In genomic region chr1:218983848-218984247, GRCh38 we compare ENCODE assay signal across 14 cellular contexts.
A peak's percentile ranks its signal among the peaks of the same experiment; 100 is the strongest.
DNase-seq lines count a peak whose midpoint lies in the region; ATAC-seq and TF ChIP-seq lines count a peak whose summit lies in the region.
"Had no signal": no experiment of that assay in that cellular context is flagged by ENCODE, and none has a peak within 500 bp of the region (broad histone marks: within the 10 kb centered on the region; RNA-seq: fewer than 3 reads in every experiment).

No MANE protein-coding gene starts in this region.

- H3K27ac Mint-ChIP-seq in MCF 10A (ENCODE audit: low read depth, unreplicated experiment) (no peak overlapping the region), endothelial cell (ENCODE audit: unreplicated experiment) (no peak overlapping the region), Calu3 (ENCODE audit: unreplicated experiment) (no peak overlapping the region)
- no peak overlapping the region for H3K27ac Mint-ChIP-seq in effector memory CD8-positive, alpha-beta T cell
- H3K27ac Mint-ChIP-seq in activated CD8-positive, alpha-beta T cell treated with anti-CD3 and anti-CD28 coated beads, Interleukin-2, amount 10 ng/mL, durations not matched to agents 7 days and 5 days: no peak overlapping the region
- H3K27ac Mint-ChIP-seq: activated naive CD8-positive, alpha-beta T cell; B cell had no signal

- H3K36me3 ChIP-seq in breast epithelium (no peaks in the 10 kb centered on the region), MM.1S (replicated peaks; ENCODE audit: insufficient read depth, low read length) (no peaks in the 10 kb centered on the region)
- H3K36me3 ChIP-seq: vagina had no signal

- H4K20me1 ChIP-seq in MM.1S (ENCODE audit: insufficient read depth, low read length): no peaks in the 10 kb centered on the region

- H3K36me3 Mint-ChIP-seq in MCF 10A (ENCODE audit: insufficient read depth, unreplicated experiment) (no peaks in the 10 kb centered on the region), endothelial cell (ENCODE audit: low read depth, unreplicated experiment) (no peaks in the 10 kb centered on the region), Calu3 (ENCODE audit: insufficient read depth, unreplicated experiment) (no peaks in the 10 kb centered on the region)
- H3K36me3 Mint-ChIP-seq in effector memory CD8-positive, alpha-beta T cell (ENCODE audit: insufficient read depth): no peaks in the 10 kb centered on the region
- no peaks in the 10 kb centered on the region for H3K36me3 Mint-ChIP-seq in activated CD8-positive, alpha-beta T cell treated with anti-CD3 and anti-CD28 coated beads, Interleukin-2, amount 10 ng/mL, durations not matched to agents 7 days and 5 days (ENCODE audit: low read depth)
- H3K36me3 Mint-ChIP-seq: activated naive CD8-positive, alpha-beta T cell had no signal

- TF ChIP-seq CTCF in MCF 10A (IDR thresholded peaks at IDR 0.05; ENCODE audit: unreplicated experiment) (peak; percentile 5), breast epithelium (IDR thresholded peaks at IDR 0.05) (no peak), MM.1S (IDR thresholded peaks at IDR 0.05; ENCODE audit: low read length) (peak; percentile 28), endothelial cell (IDR thresholded peaks at IDR 0.05; ENCODE audit: unreplicated experiment) (peak; percentile 46), Calu3 (IDR thresholded peaks at IDR 0.05; ENCODE audit: unreplicated experiment) (no peak)

- H3K9me3 Mint-ChIP-seq in MCF 10A (ENCODE audit: unreplicated experiment) (no peaks in the 10 kb centered on the region), endothelial cell (ENCODE audit: unreplicated experiment) (no peaks in the 10 kb centered on the region), Calu3 (ENCODE audit: low read depth, unreplicated experiment) (peaks cover 3% of the 10 kb centered on the region)
- H3K9me3 Mint-ChIP-seq in effector memory CD8-positive, alpha-beta T cell: peaks cover 0 to 8% of the 10 kb centered on the region in 2 donors
- no peaks in the 10 kb centered on the region for H3K9me3 Mint-ChIP-seq in activated CD8-positive, alpha-beta T cell treated with anti-CD3 and anti-CD28 coated beads, Interleukin-2, amount 10 ng/mL, durations not matched to agents 7 days and 5 days (ENCODE audit: insufficient read depth)

- H3K79me2 ChIP-seq in MM.1S (ENCODE audit: low read length): no peaks in the 10 kb centered on the region

- intact Hi-C loops in MCF 10A (cut with micrococcal nuclease): no loop called here
- intact Hi-C loops in breast epithelium (cut with DNase I; ENCODE audit: low total_unique reads): no loop called here
- intact Hi-C loops in Calu3 (cut with micrococcal nuclease; ENCODE audit: unreplicated experiment): no loop called here

- no peak for DNase-seq in MCF 10A (ENCODE audit: unreplicated experiment)
- DNase-seq in breast epithelium (ENCODE audit: low spot score in 2 of 2): no peak
- no peak for DNase-seq in MM.1S
- peak; percentile 39 for DNase-seq in endothelial cell (ENCODE audit: low spot score)
- DNase-seq in amniotic stem cell (lab: John Stamatoyannopoulos, UW): no peak
- DNase-seq in Calu3: no peak
- DNase-seq in effector memory CD8-positive, alpha-beta T cell: no peak
- no peak for DNase-seq in activated CD8-positive, alpha-beta T cell treated with anti-CD3 and anti-CD28 coated beads, Interleukin-2, amount 10 ng/mL, durations not matched to agents 7 days and 5 days
- DNase-seq: kidney glomerular epithelial cell, posterior cingulate gyrus had no signal

- no peaks in the 10 kb centered on the region for H3K9me3 ChIP-seq in breast epithelium
- no peaks in the 10 kb centered on the region for H3K9me3 ChIP-seq in MM.1S (replicated peaks; ENCODE audit: insufficient read depth, low read length)
- H3K9me3 ChIP-seq: vagina had no signal

- H3K9ac ChIP-seq in MM.1S (ENCODE audit: low read length): no peak overlapping the region
- H3K9ac ChIP-seq: KMS-11 had no signal

- POLR2A ChIA-PET in MCF 10A (lab: Yijun Ruan, JAX): no interaction called here
- POLR2A ChIA-PET in activated CD8-positive, alpha-beta T cell treated with anti-CD3 and anti-CD28 coated beads, Interleukin-2, amount 10 ng/mL, durations not matched to agents 7 days and 5 days (lab: Charles Lee): no interaction called here

- H3K4me1 ChIP-seq in breast epithelium (no peaks in the 10 kb centered on the region), MM.1S (ENCODE audit: low read length) (peaks cover 21% of the 10 kb centered on the region)
- H3K4me1 ChIP-seq: vagina had no signal

- H3K27me3 Mint-ChIP-seq in MCF 10A (ENCODE audit: insufficient read depth, unreplicated experiment): no peaks in the 10 kb centered on the region
- no peaks in the 10 kb centered on the region for H3K27me3 Mint-ChIP-seq in endothelial cell (ENCODE audit: unreplicated experiment)
- no peaks in the 10 kb centered on the region for H3K27me3 Mint-ChIP-seq in Calu3 (ENCODE audit: unreplicated experiment)
- H3K27me3 Mint-ChIP-seq in effector memory CD8-positive, alpha-beta T cell: no peaks in the 10 kb centered on the region
- no peaks in the 10 kb centered on the region for H3K27me3 Mint-ChIP-seq in activated CD8-positive, alpha-beta T cell treated with anti-CD3 and anti-CD28 coated beads, Interleukin-2, amount 10 ng/mL, durations not matched to agents 7 days and 5 days (ENCODE audit: low read depth)
- H3K27me3 Mint-ChIP-seq: activated naive CD8-positive, alpha-beta T cell; B cell had no signal

- no peak for TF ChIP-seq POLR2A in breast epithelium (IDR thresholded peaks at IDR 0.05)

- no peaks in the 10 kb centered on the region for H3K9me2 ChIP-seq in MM.1S (replicated peaks; ENCODE audit: insufficient read depth, low read length)

- no peak overlapping the region for H3K4me2 ChIP-seq in MM.1S (ENCODE audit: low read depth, low read length)
- H3K4me2 ChIP-seq: KMS-11 had no signal

- no peaks in the 10 kb centered on the region for H3K27me3 ChIP-seq in breast epithelium
- no peaks in the 10 kb centered on the region for H3K27me3 ChIP-seq in MM.1S (replicated peaks; ENCODE audit: insufficient read depth, low read length)
- H3K27me3 ChIP-seq: vagina had no signal

- H3K4me3 ChIP-seq in breast epithelium (no peak overlapping the region), MM.1S (ENCODE audit: low read length) (no peak overlapping the region)
- H3K4me3 ChIP-seq: vagina had no signal

- CTCF ChIA-PET in MCF 10A (lab: Yijun Ruan, JAX) (interaction anchor here (0.5 to 1.4 kb wide), 2 partner anchors 13 to 447 kb away, joined by 3 to 4 read pairs; no protein-coding TSS in a partner anchor), Calu3 (lab: Charles Lee) (no interaction called here)
- CTCF ChIA-PET in activated CD8-positive, alpha-beta T cell treated with anti-CD3 and anti-CD28 coated beads, Interleukin-2, amount 10 ng/mL, durations not matched to agents 7 days and 5 days (lab: Charles Lee): no interaction called here

- no peak overlapping the region for H3K27ac ChIP-seq in breast epithelium
- H3K27ac ChIP-seq in MM.1S (ENCODE audit: low read length): no peak overlapping the region
- H3K27ac ChIP-seq: KMS-11, vagina had no signal

- no peaks in the 10 kb centered on the region for H3F3A ChIP-seq in MM.1S (ENCODE audit: insufficient read depth, low read length)

- no peaks in the 10 kb centered on the region for H3K4me1 Mint-ChIP-seq in MCF 10A (ENCODE audit: insufficient read depth, unreplicated experiment)
- no peaks in the 10 kb centered on the region for H3K4me1 Mint-ChIP-seq in endothelial cell (ENCODE audit: unreplicated experiment)
- peaks cover 19% of the 10 kb centered on the region for H3K4me1 Mint-ChIP-seq in Calu3 (ENCODE audit: low read depth, unreplicated experiment)
- H3K4me1 Mint-ChIP-seq in effector memory CD8-positive, alpha-beta T cell (ENCODE audit: low read depth in 2 of 2): no peaks in the 10 kb centered on the region
- no peaks in the 10 kb centered on the region for H3K4me1 Mint-ChIP-seq in activated CD8-positive, alpha-beta T cell treated with anti-CD3 and anti-CD28 coated beads, Interleukin-2, amount 10 ng/mL, durations not matched to agents 7 days and 5 days (ENCODE audit: low read depth)
- H3K4me1 Mint-ChIP-seq: B cell had no signal

- ATAC-seq in effector memory CD8-positive, alpha-beta T cell (replicated peaks): no peak
- no peak for ATAC-seq in activated CD8-positive, alpha-beta T cell treated with anti-CD3 and anti-CD28 coated beads, Interleukin-2, amount 10 ng/mL, durations not matched to agents 7 days and 5 days

- H3K4me3 Mint-ChIP-seq in MCF 10A (ENCODE audit: unreplicated experiment): no peak overlapping the region
- no peak overlapping the region for H3K4me3 Mint-ChIP-seq in endothelial cell (ENCODE audit: unreplicated experiment)
- H3K4me3 Mint-ChIP-seq in Calu3 (ENCODE audit: low read depth, unreplicated experiment): no peak overlapping the region
- H3K4me3 Mint-ChIP-seq in effector memory CD8-positive, alpha-beta T cell: no peak overlapping the region
- H3K4me3 Mint-ChIP-seq in activated CD8-positive, alpha-beta T cell treated with anti-CD3 and anti-CD28 coated beads, Interleukin-2, amount 10 ng/mL, durations not matched to agents 7 days and 5 days: no peak overlapping the region
- H3K4me3 Mint-ChIP-seq: activated naive CD8-positive, alpha-beta T cell; B cell had no signal

- no peak overlapping the region for H2AFZ ChIP-seq in MM.1S (ENCODE audit: low read length)

- no TSS peak for BruUV-seq in MCF 10A (replicated peaks; lab: Mats Ljungman, UMichigan)
- BruUV-seq in Calu3 (replicated peaks; lab: Mats Ljungman, UMichigan): no TSS peak

Comparison
In these comparisons a context has a peak if more than half of its experiments do, and no peak if none do; other contexts are left out.
1. CTCF ChIP-seq: peak in MCF 10A (single experiment), MM.1S (single experiment) and endothelial cell (single experiment); none in breast epithelium (0 of 3) and Calu3 (single experiment).